Comparison of ENCODE assay signal across 8 cellular contexts in the genomic region with DNA sequence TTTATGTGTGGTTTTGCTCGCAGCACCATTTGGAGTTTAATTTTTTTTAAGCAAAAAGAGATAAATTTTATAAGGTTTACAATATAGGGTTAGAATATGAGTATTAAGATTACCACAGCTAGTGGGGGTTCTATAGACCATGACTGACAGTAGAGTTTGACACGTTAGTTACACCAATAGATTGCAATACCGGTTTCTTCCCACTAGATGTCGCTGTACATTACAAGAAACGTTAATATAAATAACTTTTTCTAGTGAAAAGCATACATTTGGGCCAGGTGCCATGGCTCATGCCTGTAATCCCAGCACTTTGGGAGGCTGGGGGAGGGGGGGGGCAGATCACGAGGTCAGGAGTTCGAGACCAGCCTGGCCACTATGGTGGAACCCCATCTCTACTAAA.
DNase-seq lines count a peak whose midpoint lies in the region; TF ChIP-seq lines count a peak whose summit lies in the region.

No MANE protein-coding gene starts in this region.

- H3K9me3 Mint-ChIP-seq in activated CD4-positive, alpha-beta T cell treated with anti-CD3 and anti-CD28 coated beads, Interleukin-2, amount 10 ng/mL, durations not matched to agents 7 days and 5 days, result no peaks in the 10 kb centered on the region
- H3K9me3 Mint-ChIP-seq in chondrocyte (ENCODE audit: low read depth), result peaks cover 45% of the 10 kb centered on the region

- H3K27ac Mint-ChIP-seq in activated CD4-positive, alpha-beta T cell treated with anti-CD3 and anti-CD28 coated beads, Interleukin-2, amount 10 ng/mL, durations not matched to agents 7 days and 5 days, result no peak overlapping the region
- no peak overlapping the region for H3K27ac Mint-ChIP-seq in chondrocyte (ENCODE audit: unreplicated experiment)

- H3K9me3 ChIP-seq in MM.1S (replicated peaks; ENCODE audit: insufficient read depth, low read length) (no peaks in the 10 kb centered on the region), smooth muscle cell (replicated peaks; ENCODE audit: low read depth) (peaks cover 7% of the 10 kb centered on the region)

- H3F3A ChIP-seq in MM.1S (ENCODE audit: insufficient read depth, low read length), result no peaks in the 10 kb centered on the region
- no peaks in the 10 kb centered on the region for H3F3A ChIP-seq in smooth muscle cell (ENCODE audit: low read depth)

- no peaks in the 10 kb centered on the region for H3K27me3 Mint-ChIP-seq in activated CD4-positive, alpha-beta T cell treated with anti-CD3 and anti-CD28 coated beads, Interleukin-2, amount 10 ng/mL, durations not matched to agents 7 days and 5 days
- H3K27me3 Mint-ChIP-seq in chondrocyte (ENCODE audit: low read depth), result no peaks in the 10 kb centered on the region

- no peak overlapping the region for H3K4me2 ChIP-seq in MM.1S (ENCODE audit: low read depth, low read length)
- no peak overlapping the region for H3K4me2 ChIP-seq in smooth muscle cell

- no peaks in the 10 kb centered on the region for H3K9me2 ChIP-seq in MM.1S (replicated peaks; ENCODE audit: insufficient read depth, low read length)

- H4K20me1 ChIP-seq in MM.1S (ENCODE audit: insufficient read depth, low read length) (no peaks in the 10 kb centered on the region), smooth muscle cell (ENCODE audit: low read depth) (no peaks in the 10 kb centered on the region)

- WGBS in smooth muscle cell (ENCODE audit: low lambda C conversion rate), result 26% methylated on average over 7 of the region's 7 CpGs

- H3K4me1 ChIP-seq in MM.1S (ENCODE audit: low read length) (no peaks in the 10 kb centered on the region), smooth muscle cell (ENCODE audit: low read depth) (no peaks in the 10 kb centered on the region)

- H3K9ac ChIP-seq in MM.1S (ENCODE audit: low read length) (no peak overlapping the region), smooth muscle cell (ENCODE audit: low read depth) (no peak overlapping the region)

- H3K36me3 ChIP-seq in MM.1S (replicated peaks; ENCODE audit: insufficient read depth, low read length), result no peaks in the 10 kb centered on the region
- H3K36me3 ChIP-seq in smooth muscle cell (ENCODE audit: low read depth), result no peaks in the 10 kb centered on the region

- peak; percentile 5 for DNase-seq in activated CD4-positive, alpha-beta T cell treated with anti-CD3 and anti-CD28 coated beads, Interleukin-2, amount 10 ng/mL, durations not matched to agents 7 days and 5 days
- no peak for DNase-seq in activated CD4-positive, alpha-beta T cell treated with anti-CD3 and anti-CD28 coated beads for 1 hour
- peak; percentile 29 for DNase-seq in MM.1S
- DNase-seq in chondrocyte (ENCODE audit: low spot score), result no peak
- no peak for DNase-seq in smooth muscle cell (lab: John Stamatoyannopoulos, UW; ENCODE audit: unreplicated experiment)
- DNase-seq in Ammon's horn (ENCODE audit: low spot score), result no peak
- no peak for DNase-seq in mucosa of gallbladder (ENCODE audit: low spot score)
- DNase-seq in midbrain (lab: John Stamatoyannopoulos, UW), result no peak

- no peaks in the 10 kb centered on the region for H3K79me2 ChIP-seq in MM.1S (ENCODE audit: low read length)
- no peaks in the 10 kb centered on the region for H3K79me2 ChIP-seq in smooth muscle cell (ENCODE audit: low read depth)

- TF ChIP-seq CTCF in MM.1S (IDR thresholded peaks at IDR 0.05; ENCODE audit: low read length) (peak; percentile 48), chondrocyte (IDR thresholded peaks at IDR 0.05) (peak; percentile 71), smooth muscle cell (IDR thresholded peaks at IDR 0.05; ENCODE audit: borderline replicate concordance, insufficient read depth, poor library complexity, severe bottlenecking) (peak; percentile 56)

- H3K36me3 Mint-ChIP-seq in activated CD4-positive, alpha-beta T cell treated with anti-CD3 and anti-CD28 coated beads, Interleukin-2, amount 10 ng/mL, durations not matched to agents 7 days and 5 days (ENCODE audit: low read depth), result no peaks in the 10 kb centered on the region
- H3K36me3 Mint-ChIP-seq in chondrocyte (ENCODE audit: low read depth), result peaks cover 2% of the 10 kb centered on the region

- no peaks in the 10 kb centered on the region for H3K27me3 ChIP-seq in MM.1S (replicated peaks; ENCODE audit: insufficient read depth, low read length)
- no peaks in the 10 kb centered on the region for H3K27me3 ChIP-seq in smooth muscle cell (ENCODE audit: low read depth)

- POLR2A ChIA-PET in activated CD4-positive, alpha-beta T cell treated with anti-CD3 and anti-CD28 coated beads, Interleukin-2, amount 10 ng/mL, durations not matched to agents 7 days and 5 days (lab: Charles Lee), result no interaction called here

- H3K4me1 Mint-ChIP-seq in activated CD4-positive, alpha-beta T cell treated with anti-CD3 and anti-CD28 coated beads, Interleukin-2, amount 10 ng/mL, durations not matched to agents 7 days and 5 days, result no peaks in the 10 kb centered on the region
- H3K4me1 Mint-ChIP-seq in chondrocyte (ENCODE audit: low read depth), result no peaks in the 10 kb centered on the region

- H2AFZ ChIP-seq in MM.1S (ENCODE audit: low read length) (no peak overlapping the region), smooth muscle cell (ENCODE audit: low read depth) (no peak overlapping the region)

- no peak overlapping the region for H3K27ac ChIP-seq in MM.1S (ENCODE audit: low read length)
- H3K27ac ChIP-seq in smooth muscle cell (ENCODE audit: low read depth), result no peak overlapping the region

- H3K4me3 Mint-ChIP-seq in activated CD4-positive, alpha-beta T cell treated with anti-CD3 and anti-CD28 coated beads, Interleukin-2, amount 10 ng/mL, durations not matched to agents 7 days and 5 days, result no peak overlapping the region
- H3K4me3 Mint-ChIP-seq in chondrocyte (ENCODE audit: unreplicated experiment), result no peak overlapping the region

- CTCF ChIA-PET in activated CD4-positive, alpha-beta T cell treated with anti-CD3 and anti-CD28 coated beads, Interleukin-2, amount 10 ng/mL, durations not matched to agents 7 days and 5 days (lab: Charles Lee), result no interaction called here

- no peak overlapping the region for H3K4me3 ChIP-seq in MM.1S (ENCODE audit: low read length)
- no peak overlapping the region for H3K4me3 ChIP-seq in smooth muscle cell

Comparison
In these comparisons a context has a peak if more than half of its experiments do, and no peak if none do; other contexts are left out.
1. DNase-seq: peak in activated CD4-positive, alpha-beta T cell treated with anti-CD3 and anti-CD28 coated beads, Interleukin-2, amount 10 ng/mL, durations not matched to agents 7 days and 5 days (single experiment) and MM.1S (single experiment); none in activated CD4-positive, alpha-beta T cell treated with anti-CD3 and anti-CD28 coated beads for 1 hour (single experiment), chondrocyte (single experiment), smooth muscle cell (single experiment), Ammon's horn (single experiment), mucosa of gallbladder (single experiment) and midbrain (single experiment).
2. Peak in every context shown above with its lines, with median percentiles within 50 percentile points of each other: CTCF ChIP-seq.